ENCODE assay signal across 18 cellular contexts in the genomic region with DNA sequence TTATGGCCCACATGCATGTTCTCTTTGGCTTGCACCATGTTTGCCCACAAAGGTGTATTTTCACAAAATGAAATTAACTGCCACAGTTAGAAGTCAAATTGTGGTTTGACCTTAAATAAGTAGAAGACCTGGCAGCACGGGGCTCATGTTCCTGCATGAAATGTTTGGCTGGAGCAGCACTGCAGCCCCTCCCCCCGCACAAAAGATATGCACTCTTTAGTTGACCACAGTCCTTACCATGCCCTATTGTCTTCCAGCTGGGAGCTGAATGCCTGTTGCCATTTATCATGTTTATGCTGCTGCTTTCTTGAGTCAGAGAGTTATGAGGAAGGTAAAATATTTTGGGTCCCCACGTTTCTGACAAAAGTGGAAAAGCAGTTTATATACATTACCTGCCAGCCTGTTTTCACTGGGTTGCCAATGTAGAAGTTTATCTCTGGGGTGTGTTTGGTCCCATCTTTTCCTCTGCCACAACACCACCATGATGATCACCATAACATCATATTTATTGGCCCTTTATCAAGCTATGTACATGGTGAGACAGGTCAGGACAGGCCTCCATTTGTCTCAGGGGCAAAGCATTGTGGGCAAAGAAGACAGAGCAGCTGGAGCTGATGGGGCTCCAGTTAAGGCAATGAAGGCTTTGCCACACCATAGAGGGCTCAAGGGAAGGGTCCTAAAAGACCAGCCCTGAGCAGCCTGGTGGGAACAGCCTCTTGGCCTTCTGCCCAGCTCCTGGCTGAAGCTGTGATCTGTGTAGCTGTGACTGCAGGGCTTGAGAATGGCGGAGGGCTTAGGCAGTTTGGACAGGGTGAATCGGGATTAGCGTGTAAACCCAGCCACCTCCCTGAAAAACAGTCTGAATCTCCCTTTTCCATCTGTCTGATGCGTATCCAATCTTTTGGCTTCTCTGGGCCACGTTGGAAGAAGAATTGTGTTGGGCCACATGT. TPM values are rescaled to one million over a fixed set of nuclear protein-coding genes. Genes with fewer than 3 reads are reported as not detected.
DNase-seq lines count a peak whose midpoint lies in the region; ATAC-seq, FAIRE-seq and TF ChIP-seq lines count a peak whose summit lies in the region.
"Had no signal": no experiment of that assay in that cellular context is flagged by ENCODE, and none has a peak within 500 bp of the region (broad histone marks: within the 10 kb centered on the region; RNA-seq: fewer than 3 reads in every experiment).

No MANE protein-coding gene starts in this region.

- no peak for FAIRE-seq in D721Med (lab: Jason Lieb, UNC)
- FAIRE-seq: HTR-8/SVneo had no signal

- H3K36me3 ChIP-seq in WERI-Rb-1 = no peaks in the 10 kb centered on the region
- H3K36me3 ChIP-seq: BLaER1, breast epithelium, MG63, tibial nerve had no signal

- peak; percentile 31 for DNase-seq in stimulated activated naive CD8-positive, alpha-beta T cell treated with anti-CD3 and anti-CD28 coated beads, Interleukin-15, Interleukin-2, amounts not matched to agents 100 U/mL and 50 U/mL, for 24 hours
- no peak for DNase-seq in stimulated activated naive CD8-positive, alpha-beta T cell treated with anti-CD3 and anti-CD28 coated beads, Interleukin-15, amount 100 ng/mL, for 72 hours
- DNase-seq in WERI-Rb-1 (peak; percentile 71), lower leg skin (ENCODE audit: low spot score in 2 of 2) (peak; percentile 10 to 54), Ammon's horn (ENCODE audit: low spot score) (no peak), KBM-7 (no peak), D721Med (ENCODE audit: insufficient read length, low spot score) (no peak)
- DNase-seq: activated naive CD4-positive, alpha-beta T cell treated with anti-CD3 and anti-CD28 coated beads, Interleukin-2, amount 50 U/mL, for 16 hours; DND-41; MG63; NCI-H2107 had no signal

- H3K27ac Mint-ChIP-seq in stimulated activated naive CD8-positive, alpha-beta T cell treated with anti-CD3 and anti-CD28 coated beads, Interleukin-15, amount 100 ng/mL, for 72 hours = no peak overlapping the region

- H3K9me3 ChIP-seq in WERI-Rb-1 (ENCODE audit: severe bottlenecking) = no peaks in the 10 kb centered on the region
- H3K9me3 ChIP-seq: BLaER1, breast epithelium, MG63, tibial nerve had no signal

- H3K4me3 Mint-ChIP-seq in stimulated activated naive CD8-positive, alpha-beta T cell treated with anti-CD3 and anti-CD28 coated beads, Interleukin-15, amount 100 ng/mL, for 72 hours = no peak overlapping the region

- no peak for ATAC-seq in stimulated activated naive CD8-positive, alpha-beta T cell treated with anti-CD3 and anti-CD28 coated beads, Interleukin-15, Interleukin-2, amounts not matched to agents 100 U/mL and 50 U/mL, for 24 hours
- no peak for ATAC-seq in stimulated activated naive CD8-positive, alpha-beta T cell treated with anti-CD3 and anti-CD28 coated beads, Interleukin-15, amount 100 ng/mL, for 72 hours

- no peaks in the 10 kb centered on the region for H3K27me3 ChIP-seq in WERI-Rb-1 (ENCODE audit: insufficient read depth, low read depth, severe bottlenecking)
- H3K27me3 ChIP-seq: BLaER1, breast epithelium, MG63, tibial nerve had no signal

- no peaks in the 10 kb centered on the region for H3K27me3 Mint-ChIP-seq in stimulated activated naive CD8-positive, alpha-beta T cell treated with anti-CD3 and anti-CD28 coated beads, Interleukin-15, amount 100 ng/mL, for 72 hours

- in situ Hi-C loops in KBM-7 (cut with MboI; ENCODE audit: low pct_unique_long_range_greater_than_20kb, low sequenced_read_pairs) = no loop called here

- 78 to 81% methylated on average over 8 of the region's 8 CpGs for WGBS in lower leg skin, 2 donors

- H3K27ac ChIP-seq in WERI-Rb-1 = peak overlapping the region; percentile 70
- H3K27ac ChIP-seq: BLaER1, breast epithelium, parathyroid adenoma, skin epidermis, tibial nerve had no signal

- H3K4me3 ChIP-seq in WERI-Rb-1 (ENCODE audit: low read depth, low read length) = no peak overlapping the region
- H3K4me3 ChIP-seq in lower leg skin (ENCODE audit: low read depth, poor library complexity, severe bottlenecking) = no peak overlapping the region
- H3K4me3 ChIP-seq: BLaER1, breast epithelium, MG63, skin epidermis, tibial nerve had no signal

- TF ChIP-seq POLR2A in lower leg skin (IDR thresholded peaks at IDR 0.05) = no peak

- H3K4me1 Mint-ChIP-seq in stimulated activated naive CD8-positive, alpha-beta T cell treated with anti-CD3 and anti-CD28 coated beads, Interleukin-15, amount 100 ng/mL, for 72 hours = peaks cover 96% of the 10 kb centered on the region

- no peak for TF ChIP-seq CTCF in WERI-Rb-1 (IDR thresholded peaks at IDR 0.05; ENCODE audit: low read depth, low read length)
- no peak for TF ChIP-seq CTCF in lower leg skin (IDR thresholded peaks at IDR 0.05)
- no peak for TF ChIP-seq CTCF in D721Med (IDR thresholded peaks at IDR 0.05; ENCODE audit: insufficient read depth, missing control alignments)

- no peaks in the 10 kb centered on the region for H3K9me3 Mint-ChIP-seq in stimulated activated naive CD8-positive, alpha-beta T cell treated with anti-CD3 and anti-CD28 coated beads, Interleukin-15, amount 100 ng/mL, for 72 hours

- intact Hi-C loops in lower leg skin (cut with DNase I; ENCODE audit: low total_unique reads) = no loop called here

RNA-seq across cellular contexts. Expression of a gene that starts 5.4 kb away (rescaled TPM):
- total RNA-seq in lower leg skin = 1 to 10 TPM in 2 of 4 donors, under 1 TPM in 2; 0.36 to 1.4 (median 1.1) TPM
- total RNA-seq: kidney epithelial cell had no signal

Comparison
In these comparisons a context has a peak if more than half of its experiments do, and no peak if none do; other contexts are left out.
1. DNase-seq: peak in stimulated activated naive CD8-positive, alpha-beta T cell treated with anti-CD3 and anti-CD28 coated beads, Interleukin-15, Interleukin-2, amounts not matched to agents 100 U/mL and 50 U/mL, for 24 hours (single experiment), WERI-Rb-1 (single experiment) and lower leg skin (2 of 2); none in stimulated activated naive CD8-positive, alpha-beta T cell treated with anti-CD3 and anti-CD28 coated beads, Interleukin-15, amount 100 ng/mL, for 72 hours (0 of 2), Ammon's horn (single experiment), KBM-7 (single experiment) and D721Med (single experiment).